In genomic region chr17:74825003-74825627, GRCh38 we compare ENCODE assay signal across 1 cellular context.
TF ChIP-seq lines count a peak whose summit lies in the region.

No MANE protein-coding gene starts in this region.

TF ChIP-seq in K562, 482 proteins besides CTCF, POLR2A, EP300 and RAD21:
- TF ChIP-seq ZNF511 (CRISPR knock-in tag; IDR thresholded peaks at IDR 0.05) (no peak), NFIC (IDR thresholded peaks at IDR 0.05) (peak; percentile 58)
